Comparison of ENCODE assay signal across 8 cellular contexts in the genomic region with DNA sequence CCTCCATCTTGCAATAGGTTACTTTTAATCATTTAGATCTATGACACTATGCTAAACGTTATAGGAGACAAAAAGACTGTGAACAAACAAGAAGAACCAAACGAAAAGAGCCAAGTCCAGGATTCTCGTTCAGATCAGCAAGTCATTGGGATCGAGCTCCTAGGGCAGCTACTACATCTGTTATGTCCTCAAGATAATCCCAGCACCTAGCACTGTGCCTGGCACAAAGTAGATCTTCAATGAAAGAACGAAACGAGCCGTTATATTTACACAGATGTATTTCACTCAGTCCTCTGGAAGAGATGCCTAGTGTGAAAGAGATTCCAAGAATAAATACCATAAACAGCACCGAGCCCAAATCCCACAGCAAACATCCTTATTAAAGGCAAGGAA. TPM values are rescaled to one million over a fixed set of nuclear protein-coding genes. Genes with fewer than 3 reads are reported as not detected.
DNase-seq lines count a peak whose midpoint lies in the region; ATAC-seq and TF ChIP-seq lines count a peak whose summit lies in the region.

No MANE protein-coding gene starts in this region.

- H2AFZ ChIP-seq in OCI-LY7 (ENCODE audit: low read length), result peak overlapping the region; percentile 92

- H3K27ac ChIP-seq in OCI-LY7 (ENCODE audit: low read depth, low read length, poor library complexity, severe bottlenecking), result peak overlapping the region; percentile 83
- H3K27ac ChIP-seq in epithelial cell of prostate, result peak overlapping the region; percentile 90
- H3K27ac ChIP-seq in foreskin keratinocyte, result no peak overlapping the region

- no peak for TF ChIP-seq CTCF in OCI-LY7 (conservative IDR thresholded peaks at IDR 0.05; ENCODE audit: low read length)
- no peak for TF ChIP-seq CTCF in omental fat pad (IDR thresholded peaks at IDR 0.05)
- TF ChIP-seq CTCF in foreskin keratinocyte (conservative IDR thresholded peaks at IDR 0.05), result no peak

- peaks cover 46% of the 10 kb centered on the region for H3K36me3 ChIP-seq in OCI-LY7 (ENCODE audit: insufficient read depth, low read length)

- no peaks in the 10 kb centered on the region for H4K20me1 ChIP-seq in OCI-LY7 (ENCODE audit: insufficient read depth, low read length)

- intact Hi-C loops in OCI-LY7 (cut with micrococcal nuclease; ENCODE audit: unreplicated experiment), result loop anchor here (5.0 to 10.0 kb wide), 2 partner anchors 442 to 520 kb away; partner anchors contain the start of gene CALM1

- CTCF ChIA-PET in OCI-LY7 (lab: Charles Lee; ENCODE audit: unreplicated experiment), result no interaction called here

- DNase-seq in DMS53 treated with DMSO at 0.1 percent for 48 hours (lab: John Stamatoyannopoulos, UW; ENCODE audit: unreplicated experiment) (peak; percentile 54), DMS53 (lab: John Stamatoyannopoulos, UW) (no peak), OCI-LY7 (ENCODE audit: low spot score) (no peak), epithelial cell of prostate (ENCODE audit: low read depth, low spot score) (no peak), omental fat pad (ENCODE audit: low spot score) (no peak), glomerular visceral epithelial cell (ENCODE audit: extremely low spot score) (no peak), NCI-H524 treated with DMSO at 0.1 percent for 48 hours (lab: John Stamatoyannopoulos, UW) (no peak), foreskin keratinocyte (no peak)

- H3K79me2 ChIP-seq in OCI-LY7 (ENCODE audit: insufficient read depth, low read depth, low read length), result peaks cover 31% of the 10 kb centered on the region

- POLR2A ChIA-PET in OCI-LY7 (lab: Charles Lee), result interaction anchor here (0.6 to 1.7 kb wide), 5 partner anchors 15 to 1317 kb away, joined by 3 to 5 read pairs (median 3); partner anchors contain the start of gene TTC8

- no peaks in the 10 kb centered on the region for H3K27me3 ChIP-seq in foreskin keratinocyte

- peak overlapping the region; percentile 97 for H3K4me2 ChIP-seq in OCI-LY7 (ENCODE audit: low read length)

- H3K4me1 ChIP-seq in OCI-LY7 (ENCODE audit: insufficient read depth, low read length, poor library complexity, severe bottlenecking) (peaks cover 26% of the 10 kb centered on the region), foreskin keratinocyte (peaks cover 6% of the 10 kb centered on the region)

- no peaks in the 10 kb centered on the region for H3K9me2 ChIP-seq in OCI-LY7 (ENCODE audit: insufficient read depth, low read length)

- ATAC-seq in omental fat pad (ENCODE audit: low FRiP score) (peak; percentile 15), foreskin keratinocyte (no peak)

- peak overlapping the region; percentile 76 for H3K4me3 ChIP-seq in OCI-LY7 (ENCODE audit: low read depth, low read length, poor library complexity, severe bottlenecking)

- H3K9me3 ChIP-seq in OCI-LY7 (ENCODE audit: low read length), result peaks cover 20% of the 10 kb centered on the region

- BruUV-seq in OCI-LY7 (replicated peaks; lab: Mats Ljungman, UMichigan), result no TSS peak

RNA-seq across cellular contexts. Expression of gene EFCAB11, which starts 0.5 kb away (rescaled TPM):
- 9.3 and 10.7 TPM in 2 replicates for total RNA-seq in OCI-LY7 (2014; rRNA removed; shearing (Covaris generic))
- total RNA-seq in OCI-LY7 (2022) (26.6 and 29.5 TPM in 2 replicates), omental fat pad (1 to 10 TPM; 2.9 to 5.0 (median 4.1) TPM), foreskin keratinocyte (12.5 and 14.0 TPM in 2 replicates)
- polyA plus RNA-seq in foreskin keratinocyte, result 15.5 and 16.2 TPM in 2 replicates

RNA-seq across cellular contexts. Expression of gene TDP1, which starts 0.7 kb away (rescaled TPM):
- 65.9 and 67.2 TPM in 2 replicates for total RNA-seq in OCI-LY7 (2014; rRNA removed; shearing (Covaris generic))
- total RNA-seq in OCI-LY7 (2022) (71.1 and 75.3 TPM in 2 replicates), omental fat pad (10 to 100 TPM; 10.2 to 14.2 (median 12.9) TPM), foreskin keratinocyte (26.8 and 27.2 TPM in 2 replicates)
- polyA plus RNA-seq in foreskin keratinocyte, result 13.9 and 17.7 TPM in 2 replicates
